ENCODE assay signal across 1 cellular context in genomic region chr10:73394325-73394724, GRCh38. TPM values are rescaled to one million over a fixed set of nuclear protein-coding genes. Genes with fewer than 3 reads are reported as not detected.
"Had no signal": no experiment of that assay in that cellular context is flagged by ENCODE, and none has a peak within 500 bp of the region (broad histone marks: within the 10 kb centered on the region; RNA-seq: fewer than 3 reads in every experiment).

No MANE protein-coding gene starts in this region.

RNA-seq across cellular contexts. Expression of gene CFAP70, which starts 35.7 kb away (rescaled TPM):
- total RNA-seq: ascending aorta had no signal

RNA-seq across cellular contexts. Expression of gene MSS51, which starts 39.0 kb away (rescaled TPM):
- total RNA-seq: ascending aorta had no signal
